ENCODE assay signal across 9 cellular contexts in genomic region chr2:45821558-45822271, GRCh38.
DNase-seq lines count a peak whose midpoint lies in the region; TF ChIP-seq lines count a peak whose summit lies in the region.
"Had no signal": no experiment of that assay in that cellular context is flagged by ENCODE, and none has a peak within 500 bp of the region (broad histone marks: within the 10 kb centered on the region; RNA-seq: fewer than 3 reads in every experiment).

No MANE protein-coding gene starts in this region.

- H2AK5ac ChIP-seq in mesendoderm (ENCODE audit: low read length) = no peak overlapping the region

- DNase-seq in HuH-7 (ENCODE audit: low spot score) (peak; percentile 20), amniotic epithelial cell (ENCODE audit: low read depth) (peak; percentile 91), kidney epithelial cell (ENCODE audit: low read depth) (peak; percentile 59), iPS-NIHi7 (ENCODE audit: extremely low spot score) (no peak), foreskin melanocyte (no peak), nucleus accumbens (lab: John Stamatoyannopoulos, UW) (no peak), mesendoderm (no peak)

- H3K79me1 ChIP-seq in mesendoderm (ENCODE audit: low read length) = no peaks in the 10 kb centered on the region

- H3K36me3 ChIP-seq in kidney epithelial cell (ENCODE audit: control insufficient read depth, insufficient read depth, low read length) (no peaks in the 10 kb centered on the region), thymus (ENCODE audit: control insufficient read depth, insufficient read depth) (no peaks in the 10 kb centered on the region), mesendoderm (ENCODE audit: control insufficient read depth, insufficient read depth, low read length) (no peaks in the 10 kb centered on the region)

- no peak overlapping the region for H4K5ac ChIP-seq in mesendoderm (ENCODE audit: low read length)

- no peak for TF ChIP-seq CTCF in kidney epithelial cell (IDR thresholded peaks at IDR 0.05; ENCODE audit: insufficient read depth, low read length, poor library complexity, severe bottlenecking)

- H3K79me2 ChIP-seq in mesendoderm (ENCODE audit: control insufficient read depth, insufficient read depth, low read length) = no peaks in the 10 kb centered on the region

- no peak overlapping the region for H3K4me3 ChIP-seq in kidney epithelial cell (ENCODE audit: low read depth, low read length)
- no peak overlapping the region for H3K4me3 ChIP-seq in thymus (ENCODE audit: low read length)
- no peak overlapping the region for H3K4me3 ChIP-seq in mesendoderm (ENCODE audit: low read length)

- H3K56ac ChIP-seq in mesendoderm (ENCODE audit: low read length) = no peak overlapping the region

- no peak overlapping the region for H3K18ac ChIP-seq in mesendoderm (ENCODE audit: low read length)

- peaks cover 2% of the 10 kb centered on the region for H3K4me1 ChIP-seq in thymus (ENCODE audit: control insufficient read depth, insufficient read depth, low read length)
- H3K4me1 ChIP-seq in mesendoderm (ENCODE audit: control insufficient read depth, low read depth, low read length) = no peaks in the 10 kb centered on the region

- peak overlapping the region; percentile 44 for H3K27ac ChIP-seq in thymus (ENCODE audit: low read depth)
- no peak overlapping the region for H3K27ac ChIP-seq in mesendoderm (ENCODE audit: low read depth, low read length)
- H3K27ac ChIP-seq: KMS-11 had no signal

- H3K9ac ChIP-seq in mesendoderm (ENCODE audit: low read length) = no peak overlapping the region
- H3K9ac ChIP-seq: KMS-11 had no signal

- no peak overlapping the region for H3K23ac ChIP-seq in mesendoderm (ENCODE audit: low read length)

- H4K8ac ChIP-seq in mesendoderm (ENCODE audit: low read depth, low read length) = no peak overlapping the region

- H3K4ac ChIP-seq in mesendoderm (ENCODE audit: low read depth, low read length) = no peak overlapping the region

- no peaks in the 10 kb centered on the region for H3K9me3 ChIP-seq in thymus (ENCODE audit: control insufficient read depth)

- 87% methylated on average over 9 of the region's 9 CpGs for WGBS in thymus
- WGBS in mesendoderm (ENCODE audit: extremely low coverage, insufficient coverage, low lambda C conversion rate) = no CpG with 5 or more reads among the region's 9 CpGs

- H2BK15ac ChIP-seq in mesendoderm (replicated peaks; ENCODE audit: low read depth) = no peak overlapping the region

- no peak overlapping the region for H3K4me2 ChIP-seq in mesendoderm (ENCODE audit: low read length)
- H3K4me2 ChIP-seq: KMS-11 had no signal

- no peak overlapping the region for H2BK5ac ChIP-seq in mesendoderm (ENCODE audit: low read length)

- H3K27me3 ChIP-seq in kidney epithelial cell (ENCODE audit: control insufficient read depth, insufficient read depth, low read length) (no peaks in the 10 kb centered on the region), thymus (ENCODE audit: control insufficient read depth, insufficient read depth) (no peaks in the 10 kb centered on the region), mesendoderm (ENCODE audit: insufficient read depth, low read length, poor library complexity) (no peaks in the 10 kb centered on the region)

- no peak overlapping the region for H2BK120ac ChIP-seq in mesendoderm (ENCODE audit: low read depth, low read length)

Comparison
In these comparisons a context has a peak if more than half of its experiments do, and no peak if none do; other contexts are left out.
1. DNase-seq: peak in HuH-7 (single experiment), amniotic epithelial cell (single experiment) and kidney epithelial cell (single experiment); none in iPS-NIHi7 (single experiment), foreskin melanocyte (single experiment), nucleus accumbens (0 of 56) and mesendoderm (single experiment).